ENCODE assay signal across 1 cellular context in the genomic region with DNA sequence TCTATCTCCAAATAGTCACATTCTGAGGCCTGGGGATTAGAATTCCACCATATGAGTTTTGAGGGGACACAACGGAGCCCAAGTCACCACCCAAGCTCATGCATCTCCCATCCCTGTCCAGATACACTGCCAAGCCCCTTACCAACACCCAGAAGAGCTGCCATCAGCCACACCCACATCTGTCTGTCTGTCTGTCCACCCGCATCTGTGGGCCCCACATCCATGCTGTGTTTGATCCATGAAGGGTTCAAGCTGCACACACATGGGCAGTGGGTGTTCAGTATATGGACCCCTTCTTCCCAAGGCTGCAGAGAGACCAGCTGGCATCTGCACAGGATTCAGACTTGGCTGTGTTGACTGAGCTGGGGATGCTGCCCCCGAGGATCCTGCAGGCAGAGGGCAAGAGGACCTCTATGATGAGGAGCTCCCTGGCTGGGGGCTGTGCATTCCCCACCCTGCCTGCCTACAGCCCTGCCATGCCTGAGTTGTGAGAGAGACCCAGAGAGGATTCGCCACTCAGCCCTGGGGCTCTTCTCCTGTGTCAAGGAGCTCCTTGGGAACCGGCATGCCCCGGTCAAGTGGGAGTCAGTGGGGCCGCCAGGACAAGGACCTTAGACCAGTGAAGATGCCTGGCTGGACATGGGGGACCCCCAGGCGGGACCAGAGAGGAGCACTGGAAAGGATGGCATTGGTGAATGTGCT.
TF ChIP-seq lines count a peak whose summit lies in the region.

No MANE protein-coding gene starts in this region.

TF ChIP-seq in IMR-90, 13 proteins besides CTCF, POLR2A, EP300 and RAD21:
- TF ChIP-seq NFE2L2 (IDR thresholded peaks at IDR 0.05; ENCODE audit: low read depth, low read length): no peak
